ENCODE assay signal across 23 cellular contexts in genomic region chr1:172999349-172999748, GRCh38. TPM values are rescaled to one million over a fixed set of nuclear protein-coding genes. Genes with fewer than 3 reads are reported as not detected.
DNase-seq lines count a peak whose midpoint lies in the region; ATAC-seq, FAIRE-seq and TF ChIP-seq lines count a peak whose summit lies in the region.
"Had no signal": no experiment of that assay in that cellular context is flagged by ENCODE, and none has a peak within 500 bp of the region (broad histone marks: within the 10 kb centered on the region; RNA-seq: fewer than 3 reads in every experiment).

No MANE protein-coding gene starts in this region.

- H2BK120ac ChIP-seq in H1 (replicated peaks; ENCODE audit: low read depth, low read length), result no peak overlapping the region

- H4K5ac ChIP-seq in H1 (ENCODE audit: insufficient read length, low read depth, low read length), result no peak overlapping the region

- H3K79me1 ChIP-seq in H1 (ENCODE audit: low read depth, low read length), result no peaks in the 10 kb centered on the region

- H2BK5ac ChIP-seq in H1 (ENCODE audit: low read depth, low read length), result no peak overlapping the region

- no peak for TF ChIP-seq EP300 in H1 (IDR thresholded peaks at IDR 0.05; ENCODE audit: borderline replicate concordance in 1 of 2, low read depth in 2 of 2, low read length in 2 of 2)

- TF ChIP-seq CTCF in heart left ventricle (IDR thresholded peaks at IDR 0.05) (no peak), H1 (IDR thresholded peaks at IDR 0.05; ENCODE audit: control extremely low read depth in 1 of 3, insufficient read depth in 1 of 3, low read depth in 1 of 3, low read length in 3 of 3) (no peak), right lobe of liver (IDR thresholded peaks at IDR 0.05) (no peak)

- POLR2A ChIA-PET in H1 (lab: Charles Lee; ENCODE audit: partially characterized antibody), result no interaction called here

- H3K79me2 ChIP-seq in H1 (ENCODE audit: control insufficient read depth in 1 of 2, insufficient read depth in 2 of 2, low read length in 2 of 2), result no peaks in the 10 kb centered on the region

- no peak overlapping the region for H3K14ac ChIP-seq in H1 (ENCODE audit: insufficient read length)

- H3K4me1 ChIP-seq in heart left ventricle (no peaks in the 10 kb centered on the region), H1 (replicated peaks in 1 of 4; ENCODE audit: control insufficient read depth in 3 of 4, insufficient read depth in 4 of 4, low read length in 3 of 4) (no peaks in the 10 kb centered on the region), right lobe of liver (no peaks in the 10 kb centered on the region)

- H3K27me3 ChIP-seq in heart left ventricle (no peaks in the 10 kb centered on the region), H1 (replicated peaks in 1 of 4; ENCODE audit: control insufficient read depth in 3 of 4, extremely low read depth in 1 of 4, insufficient read depth in 3 of 4, low read length in 3 of 4) (no peaks in the 10 kb centered on the region), right lobe of liver (no peaks in the 10 kb centered on the region)

- H3K9me3 ChIP-seq in heart left ventricle (peaks cover 0 to 41% (median 2%) of the 10 kb centered on the region in 12 donors), H1 (ENCODE audit: insufficient read depth in 2 of 2, low read depth in 1 of 2, low read length in 1 of 2) (peaks cover 3 to 4% of the 10 kb centered on the region in 2 experiments; a peak in 2 of 4 replicates), right lobe of liver (peaks cover 0 to 6% (median 0%) of the 10 kb centered on the region in 4 donors)

- H3K27ac ChIP-seq in heart left ventricle, result no peak overlapping the region
- no peak overlapping the region for H3K27ac ChIP-seq in H1 (ENCODE audit: low read depth, low read length)
- no peak overlapping the region for H3K27ac ChIP-seq in right lobe of liver
- H3K27ac ChIP-seq: PC-9, SK-N-MC had no signal

- no peak overlapping the region for H3K56ac ChIP-seq in H1 (replicated peaks; ENCODE audit: insufficient read length, low read depth, low read length)

- H3K4me2 ChIP-seq in H1 (ENCODE audit: insufficient read depth in 1 of 2, low read depth in 2 of 2, low read length in 2 of 2), result no peak overlapping the region
- H3K4me2 ChIP-seq: PC-9 had no signal

- peak overlapping the region; percentile 83; the same call in 1 of the 2 replicates for H2AFZ ChIP-seq in H1 (ENCODE audit: low read length)
- H2AFZ ChIP-seq: PC-9 had no signal

- ATAC-seq in Right ventricle myocardium superior (ENCODE audit: poor library complexity), result peak; percentile 72
- no peak for ATAC-seq in heart left ventricle
- ATAC-seq in left ventricle myocardium superior, result peak; percentile 38
- no peak for ATAC-seq in HG03175 (IDR thresholded peaks at IDR 0.05; ENCODE audit: unreplicated experiment)
- no peak for ATAC-seq in right lobe of liver
- ATAC-seq in GM21526 (IDR thresholded peaks at IDR 0.05; ENCODE audit: low FRiP score, unreplicated experiment), result no peak
- ATAC-seq: K562 had no signal

- DNase-seq in Right ventricle myocardium superior (no peak), heart left ventricle (no peak), H1 (ENCODE audit: low read depth in 1 of 2, low spot score in 2 of 2) (no peak), left ventricle myocardium superior (no peak), NK-92 (lab: John Stamatoyannopoulos, UW; ENCODE audit: unreplicated experiment) (no peak), right lobe of liver (no peak)
- DNase-seq: Calu3; CD4-positive, alpha-beta T cell; DMS53; EL; GOT3; NCI-H1105; NCI-H2081 treated with DMSO at 0.1 percent for 48 hours; NCI-H510A treated with DMSO at 0.1 percent for 48 hours; NCI-H82; PC-9 had no signal

- no peak overlapping the region for H3K9ac ChIP-seq in H1 (replicated peaks in 1 of 4; ENCODE audit: extremely low read depth in 1 of 4, low read depth in 3 of 4, low read length in 3 of 4)

- H3K4me3 ChIP-seq in heart left ventricle (no peak overlapping the region), H1 (ENCODE audit: extremely low read depth in 1 of 4, insufficient read depth in 2 of 4, low read depth in 3 of 4, low read length in 4 of 4) (no peak overlapping the region), right lobe of liver (no peak overlapping the region)
- H3K4me3 ChIP-seq: K562, PC-9, SK-N-MC had no signal

- no peak overlapping the region for H2BK20ac ChIP-seq in H1 (ENCODE audit: low read length)

- no peaks in the 10 kb centered on the region for H4K20me1 ChIP-seq in H1 (replicated peaks in 1 of 2; ENCODE audit: control insufficient read depth in 1 of 2, insufficient read depth in 2 of 2, low read length in 2 of 2)

- H3K36me3 ChIP-seq in heart left ventricle, result no peaks in the 10 kb centered on the region
- H3K36me3 ChIP-seq in H1 (ENCODE audit: control insufficient read depth in 2 of 4, insufficient read depth in 4 of 4, low read length in 3 of 4), result no peaks in the 10 kb centered on the region
- H3K36me3 ChIP-seq in right lobe of liver, result no peaks in the 10 kb centered on the region

- H4K8ac ChIP-seq in H1 (ENCODE audit: extremely low read depth, insufficient read depth, low read length), result no peak overlapping the region

- H2BK15ac ChIP-seq in H1 (ENCODE audit: low read length), result no peak overlapping the region

- FAIRE-seq in H1 (lab: Jason Lieb, UNC), result no peak
- FAIRE-seq: A204.1, GM12892, GM18507, K562 had no signal

- H2AK5ac ChIP-seq in H1 (ENCODE audit: low read depth, low read length), result no peak overlapping the region

- H3K18ac ChIP-seq in H1 (ENCODE audit: extremely low read depth, low read length), result no peak overlapping the region

- 34 to 46% (median 38%) methylated on average over 3 of the region's 3 CpGs for WGBS in heart left ventricle, 4 donors
- 56% methylated on average over 3 of the region's 3 CpGs; no CpG with 5 or more reads in 1 of the 2 experiments for WGBS in H1 (ENCODE audit: extremely low coverage in 1 of 2, insufficient coverage in 1 of 2, insufficient read length in 1 of 2, insufficient replicate concordance in 2 of 2, low coverage in 1 of 2, low lambda C conversion rate in 2 of 2, missing lambda C conversion rate in 1 of 2), 2 experiments
- WGBS in right lobe of liver (ENCODE audit: insufficient coverage, low coverage, low lambda C conversion rate, missing lambda C conversion rate), result 40% methylated on average over 2 of the region's 3 CpGs

- CTCF ChIA-PET in H1 (lab: Charles Lee; ENCODE audit: partially characterized antibody), result no interaction called here

- no peaks in the 10 kb centered on the region for H3K23me2 ChIP-seq in H1 (ENCODE audit: low read depth, low read length)

- H2BK12ac ChIP-seq in H1 (ENCODE audit: low read depth, low read length), result no peak overlapping the region

- no peak overlapping the region for H4K91ac ChIP-seq in H1 (replicated peaks; ENCODE audit: insufficient read length, low read length)

- intact Hi-C loops in Right ventricle myocardium superior (cut with DNase I) (no loop called here), heart left ventricle (cut with DNase I) (no loop called here), left ventricle myocardium superior (cut with micrococcal nuclease) (no loop called here), right lobe of liver (cut with DNase I) (no loop called here)

- TF ChIP-seq POLR2A in heart left ventricle (IDR thresholded peaks at IDR 0.05), result no peak
- TF ChIP-seq POLR2A in H1 (IDR thresholded peaks at IDR 0.05; ENCODE audit: control extremely low read depth in 1 of 2, low read depth in 2 of 2, low read length in 2 of 2), result no peak
- TF ChIP-seq POLR2A in right lobe of liver (IDR thresholded peaks at IDR 0.05), result no peak

- H3K23ac ChIP-seq in H1 (ENCODE audit: insufficient read length), result no peak overlapping the region

- no peak overlapping the region for H3K4ac ChIP-seq in H1 (replicated peaks; ENCODE audit: insufficient read length, low read depth, low read length)

- TF ChIP-seq RAD21 in H1 (IDR thresholded peaks at IDR 0.05 in 1 of 2, conservative IDR thresholded peaks at IDR 0.05 in 1 of 2; ENCODE audit: low read depth in 2 of 2, low read length in 2 of 2), result no peak

TF ChIP-seq in H1, 55 proteins besides CTCF, POLR2A, EP300 and RAD21:
- TF ChIP-seq SAP30 (IDR thresholded peaks at IDR 0.05; ENCODE audit: insufficient read depth, insufficient replicate concordance, low read length), result no peak
- TF ChIP-seq EZH2 (IDR thresholded peaks at IDR 0.05; ENCODE audit: low read depth, low read length, severe bottlenecking), result no peak
- no peak for TF ChIP-seq MAFK (IDR thresholded peaks at IDR 0.05; ENCODE audit: low read depth, low read length)
- TF ChIP-seq KDM4A (IDR thresholded peaks at IDR 0.05; ENCODE audit: low read depth, low read length, severe bottlenecking), result no peak
- no peak for TF ChIP-seq KDM5A (IDR thresholded peaks at IDR 0.05; ENCODE audit: low read length)
- TF ChIP-seq ZNF274 (IDR thresholded peaks at IDR 0.05; ENCODE audit: borderline replicate concordance, extremely low read depth, low read length), result no peak
- TF ChIP-seq ASH2L (IDR thresholded peaks at IDR 0.05; ENCODE audit: low read length), result no peak

RNA-seq across cellular contexts. Expression of gene TNFSF18, which starts 51.4 kb away (rescaled TPM):
- not detected for total RNA-seq in Right ventricle myocardium superior
- total RNA-seq in heart left ventricle, result under 1 TPM in 3 of 9 donors, not detected in 6; 0.09 to 0.29 (median 0.11) TPM
- polyA plus RNA-seq in heart left ventricle, result under 1 TPM in 1 of 2 donors, not detected in 1; 0.08 TPM
- total RNA-seq in H1 (2021; fragmentation: NEBNext Ultra II Directional; extraction: Animal tissue kit (Norgen Biotek cat#: 25700)), result not detected in 2 replicates
- not detected in 2 replicates for polyA plus RNA-seq in H1 (2011; rRNA removed)
- polyA plus RNA-seq in H1 (2011; cell fraction: cytosol; rRNA removed), result not detected
- not detected for polyA plus RNA-seq in H1 (2011; cell fraction: nucleus; rRNA removed)
- polyA plus RNA-seq in H1 (2012, experiment 1 of 2), result not detected in 4 replicates
- not detected for polyA plus RNA-seq in H1 (2012, experiment 2 of 2)
- not detected for polyA plus RNA-seq in H1 (2013, experiment 1 of 2)
- not detected for polyA plus RNA-seq in H1 (2013, experiment 2 of 2)
- polyA minus RNA-seq in H1 (2011; rRNA and poly(A)+ RNA removed), result not detected in 2 replicates
- polyA minus RNA-seq in H1 (2011; cell fraction: cytosol; rRNA and poly(A)+ RNA removed), result not detected
- polyA minus RNA-seq in H1 (2011; cell fraction: nucleus; rRNA and poly(A)+ RNA removed), result not detected
- total RNA-seq in left ventricle myocardium superior, result not detected
- total RNA-seq in right lobe of liver, result not detected
- total RNA-seq: Calu3; CD4-positive, alpha-beta T cell; K562 had no signal
- polyA plus RNA-seq: K562 had no signal

Comparison
In these comparisons a context has a peak if more than half of its experiments do, and no peak if none do; other contexts are left out.
1. ATAC-seq: peak in Right ventricle myocardium superior (single experiment) and left ventricle myocardium superior (single experiment); none in heart left ventricle (0 of 4), HG03175 (single experiment), right lobe of liver (0 of 4) and GM21526 (single experiment).